Comparison of ENCODE assay signal across 8 cellular contexts in genomic region chr2:121648206-121648605, GRCh38. TPM values are rescaled to one million over a fixed set of nuclear protein-coding genes. Genes with fewer than 3 reads are reported as not detected.
DNase-seq lines count a peak whose midpoint lies in the region; ATAC-seq and TF ChIP-seq lines count a peak whose summit lies in the region.

No MANE protein-coding gene starts in this region.

- no peaks in the 10 kb centered on the region for H3K27me3 ChIP-seq in H9 (ENCODE audit: insufficient read depth, low read length)
- H3K27me3 ChIP-seq in iPS-18a (ENCODE audit: control insufficient read depth, insufficient read depth, low read length) = no peaks in the 10 kb centered on the region
- H3K27me3 ChIP-seq in stomach smooth muscle (ENCODE audit: control insufficient read depth in 1 of 2, insufficient read depth in 2 of 2, low read length in 2 of 2) = no peaks in the 10 kb centered on the region

- H3K23me2 ChIP-seq in H9 (ENCODE audit: insufficient read length, low read depth, low read length, poor library complexity, severe bottlenecking) = peaks cover 12% of the 10 kb centered on the region

- DNase-seq in CD14-positive monocyte (ENCODE audit: low spot score) (no peak), H9 (no peak)
- DNase-seq in activated CD8-positive, alpha-beta T cell treated with anti-CD3 and anti-CD28 coated beads for 36 hours = no peak
- DNase-seq in stimulated activated CD4-positive, alpha-beta T cell treated with anti-CD3 and anti-CD28 coated beads, Interleukin-4, amount 100 ng/mL, for 1 hour = no peak

- H3K4me2 ChIP-seq in H9 (ENCODE audit: insufficient read depth, insufficient read length, low read length) = peak overlapping the region; percentile 92

- H3K14ac ChIP-seq in H9 (ENCODE audit: insufficient read depth, low read length) = no peak overlapping the region

- H3K9me3 Mint-ChIP-seq in CD14-positive monocyte (no peaks in the 10 kb centered on the region), H9 (no peaks in the 10 kb centered on the region)
- H3K9me3 Mint-ChIP-seq in activated CD8-positive, alpha-beta T cell treated with anti-CD3 and anti-CD28 coated beads for 36 hours = no peaks in the 10 kb centered on the region

- no peak overlapping the region for H4K5ac ChIP-seq in H9 (ENCODE audit: insufficient read length, low read depth, low read length)

- H3K4me3 Mint-ChIP-seq in CD14-positive monocyte (peak overlapping the region; percentile 90 to 93), H9 (peak overlapping the region; percentile 96 to 98)
- H3K4me3 Mint-ChIP-seq in activated CD8-positive, alpha-beta T cell treated with anti-CD3 and anti-CD28 coated beads for 36 hours = peak overlapping the region; percentile 93

- no peak overlapping the region for H3K4ac ChIP-seq in H9 (ENCODE audit: low read depth, low read length)

- CTCF ChIA-PET in activated CD8-positive, alpha-beta T cell treated with anti-CD3 and anti-CD28 coated beads for 36 hours (lab: Charles Lee) = interaction anchor here (0.9 to 4.3 kb wide), 6 partner anchors 11 to 117 kb away, joined by 3 to 22 read pairs (median 4); partner anchors contain the start of gene RNU4ATAC

- H3K36me3 ChIP-seq in iPS-18a (ENCODE audit: control insufficient read depth, low read depth, low read length) (no peaks in the 10 kb centered on the region), stomach smooth muscle (ENCODE audit: control insufficient read depth in 2 of 2, insufficient read depth in 2 of 2, low read length in 2 of 2) (no peaks in the 10 kb centered on the region)

- no peak overlapping the region for H4K91ac ChIP-seq in H9 (ENCODE audit: insufficient read length, low read depth, low read length)

- no peak overlapping the region for H2BK120ac ChIP-seq in H9 (ENCODE audit: low read depth, low read length, poor library complexity, severe bottlenecking)

- H3K56ac ChIP-seq in H9 (ENCODE audit: insufficient read length, low read depth, low read length) = no peak overlapping the region

- H3K36me3 Mint-ChIP-seq in CD14-positive monocyte (peaks cover 5 to 15% of the 10 kb centered on the region in 2 donors), H9 (ENCODE audit: insufficient read depth in 1 of 3, low read depth in 3 of 3) (peaks cover 0 to 8% (median 0%) of the 10 kb centered on the region in 3 experiments; a peak in 3 of 7 replicates)
- peaks cover 34% of the 10 kb centered on the region for H3K36me3 Mint-ChIP-seq in activated CD8-positive, alpha-beta T cell treated with anti-CD3 and anti-CD28 coated beads for 36 hours (ENCODE audit: low read depth)

- H3K27ac Mint-ChIP-seq in CD14-positive monocyte = peak overlapping the region; percentile 97 to 99 (median 99)
- H3K27ac Mint-ChIP-seq in H9 = peak overlapping the region; percentile 88 to 94 (median 94); a peak in 4 of 7 replicates
- peak overlapping the region; percentile 98 for H3K27ac Mint-ChIP-seq in activated CD8-positive, alpha-beta T cell treated with anti-CD3 and anti-CD28 coated beads for 36 hours

- H4K20me1 ChIP-seq in H9 (ENCODE audit: control insufficient read depth, insufficient read depth, insufficient read length) = no peaks in the 10 kb centered on the region

- no peak overlapping the region for H2BK5ac ChIP-seq in H9 (ENCODE audit: insufficient read length, low read length)

- H3K27me3 Mint-ChIP-seq in CD14-positive monocyte (ENCODE audit: low read depth in 3 of 3) = peaks cover 0 to 1% (median under 1%) of the 10 kb centered on the region in 3 donors
- H3K27me3 Mint-ChIP-seq in H9 (ENCODE audit: low read depth) = no peaks in the 10 kb centered on the region
- no peaks in the 10 kb centered on the region for H3K27me3 Mint-ChIP-seq in activated CD8-positive, alpha-beta T cell treated with anti-CD3 and anti-CD28 coated beads for 36 hours

- ATAC-seq in activated CD8-positive, alpha-beta T cell treated with anti-CD3 and anti-CD28 coated beads for 36 hours = no peak
- ATAC-seq in GM21381 (IDR thresholded peaks at IDR 0.05; ENCODE audit: unreplicated experiment) (no peak), GM18858 (IDR thresholded peaks at IDR 0.05; ENCODE audit: unreplicated experiment) (no peak)

- H2BK15ac ChIP-seq in H9 (ENCODE audit: low read depth, low read length) = no peak overlapping the region

- H3K27ac ChIP-seq in H9 (ENCODE audit: insufficient read length, low read depth, low read length) = peak overlapping the region; percentile 49
- H3K27ac ChIP-seq in iPS-18a (ENCODE audit: low read length) = peak overlapping the region; percentile 71
- H3K27ac ChIP-seq in stomach smooth muscle (ENCODE audit: low read length) = peak overlapping the region; percentile 98

- peaks cover 5% of the 10 kb centered on the region for H3K79me1 ChIP-seq in H9 (ENCODE audit: insufficient read depth, low read depth, low read length, poor library complexity, severe bottlenecking)

- H3K4me1 Mint-ChIP-seq in CD14-positive monocyte (peaks cover 63% of the 10 kb centered on the region), H9 (peaks cover 20 to 23% of the 10 kb centered on the region in 2 experiments)
- H3K4me1 Mint-ChIP-seq in activated CD8-positive, alpha-beta T cell treated with anti-CD3 and anti-CD28 coated beads for 36 hours (ENCODE audit: low read depth) = peaks cover 58% of the 10 kb centered on the region

- H2BK12ac ChIP-seq in H9 (ENCODE audit: insufficient read length, low read depth, low read length) = no peak overlapping the region

- H3K79me2 ChIP-seq in H9 (ENCODE audit: insufficient read depth, low read length) = peaks cover 16% of the 10 kb centered on the region; the same call in 1 of the 2 replicates

- intact Hi-C loops in CD14-positive monocyte (cut with micrococcal nuclease) = loop anchor here (2.0 to 5.0 kb wide), 4 partner anchors 35 to 117 kb away; partner anchors contain the start of gene RNU4ATAC (in 2 of the 2)
- intact Hi-C loops in activated CD8-positive, alpha-beta T cell treated with anti-CD3 and anti-CD28 coated beads for 36 hours (cut with micrococcal nuclease) = loop anchor here (10.0 kb wide), 1 partner anchor 53 kb away; no protein-coding TSS in a partner anchor

- H2BK20ac ChIP-seq in H9 (ENCODE audit: low read depth, low read length, poor library complexity, severe bottlenecking) = no peak overlapping the region

- POLR2A ChIA-PET in activated CD8-positive, alpha-beta T cell treated with anti-CD3 and anti-CD28 coated beads for 36 hours (lab: Charles Lee) = interaction anchor here (0.5 to 5.2 kb wide), 12 partner anchors 14 to 122 kb away, joined by 3 to 84 read pairs (median 4); partner anchors contain the start of genes NIFK and RNU4ATAC

- no peak for TF ChIP-seq CTCF in CD14-positive monocyte (IDR thresholded peaks at IDR 0.05)
- no peak for TF ChIP-seq CTCF in H9 (conservative IDR thresholded peaks at IDR 0.05)
- TF ChIP-seq CTCF in activated CD8-positive, alpha-beta T cell treated with anti-CD3 and anti-CD28 coated beads for 36 hours (IDR thresholded peaks at IDR 0.05) = no peak

- H2AK5ac ChIP-seq in H9 (ENCODE audit: insufficient read length, low read length) = no peak overlapping the region

- H3K18ac ChIP-seq in H9 (ENCODE audit: insufficient read length, low read depth, low read length) = no peak overlapping the region

- H3K4me1 ChIP-seq in H9 (ENCODE audit: insufficient read depth, low read length) (no peaks in the 10 kb centered on the region), iPS-18a (ENCODE audit: control insufficient read depth, low read depth, low read length) (peaks cover 17% of the 10 kb centered on the region), stomach smooth muscle (ENCODE audit: control insufficient read depth, insufficient read depth, low read length) (peaks cover 16% of the 10 kb centered on the region)

- no peak overlapping the region for H4K8ac ChIP-seq in H9 (replicated peaks; ENCODE audit: insufficient read length, low read depth, low read length)

- no peak overlapping the region for H3T11ph ChIP-seq in H9 (ENCODE audit: low read length)

- H2AFZ ChIP-seq in H9 (ENCODE audit: low read length) = no peak overlapping the region

- no peak overlapping the region for H3K23ac ChIP-seq in H9 (ENCODE audit: insufficient read length, low read depth, low read length)

- peak overlapping the region; percentile 98 for H3K4me3 ChIP-seq in iPS-18a (ENCODE audit: low read length)
- H3K4me3 ChIP-seq in stomach smooth muscle (ENCODE audit: low read length in 2 of 2) = peak overlapping the region; percentile 82 to 92

- H3K9ac ChIP-seq in H9 (ENCODE audit: extremely low read depth, insufficient read length, low read length) (peak overlapping the region; percentile 97), iPS-18a (ENCODE audit: low read length) (peak overlapping the region; percentile 94), stomach smooth muscle (ENCODE audit: low read length in 2 of 2) (peak overlapping the region; percentile 98 to 100)

- WGBS in H9 (ENCODE audit: extremely low coverage, insufficient read length, low lambda C conversion rate) = no CpG with 5 or more reads among the region's 9 CpGs

- no peaks in the 10 kb centered on the region for H3K9me3 ChIP-seq in H9 (ENCODE audit: control insufficient read depth, low read depth, low read length)
- H3K9me3 ChIP-seq in iPS-18a (ENCODE audit: control insufficient read depth, low read depth, low read length) = no peaks in the 10 kb centered on the region
- no peaks in the 10 kb centered on the region for H3K9me3 ChIP-seq in stomach smooth muscle (ENCODE audit: control insufficient read depth in 2 of 2, low read length in 2 of 2)

RNA-seq across cellular contexts. Expression of gene CLASP1, which starts 1.1 kb away (rescaled TPM):
- polyA plus RNA-seq in CD14-positive monocyte = 1 to 10 TPM; 4.8 to 7.6 TPM
- total RNA-seq in H9 (2021) = 45.9 and 51.9 TPM in 2 replicates
- total RNA-seq in activated CD8-positive, alpha-beta T cell treated with anti-CD3 and anti-CD28 coated beads for 36 hours = 10 to 100 TPM; 60.3 to 61.4 TPM
